ENCODE assay signal across 1 cellular context in genomic region chr1:206909883-206910318, GRCh38.
TF ChIP-seq lines count a peak whose summit lies in the region.

No MANE protein-coding gene starts in this region.

TF ChIP-seq in HEK293, 187 proteins besides CTCF, POLR2A, EP300 and RAD21 (continued from another document):
- TF ChIP-seq, protein P1, sequence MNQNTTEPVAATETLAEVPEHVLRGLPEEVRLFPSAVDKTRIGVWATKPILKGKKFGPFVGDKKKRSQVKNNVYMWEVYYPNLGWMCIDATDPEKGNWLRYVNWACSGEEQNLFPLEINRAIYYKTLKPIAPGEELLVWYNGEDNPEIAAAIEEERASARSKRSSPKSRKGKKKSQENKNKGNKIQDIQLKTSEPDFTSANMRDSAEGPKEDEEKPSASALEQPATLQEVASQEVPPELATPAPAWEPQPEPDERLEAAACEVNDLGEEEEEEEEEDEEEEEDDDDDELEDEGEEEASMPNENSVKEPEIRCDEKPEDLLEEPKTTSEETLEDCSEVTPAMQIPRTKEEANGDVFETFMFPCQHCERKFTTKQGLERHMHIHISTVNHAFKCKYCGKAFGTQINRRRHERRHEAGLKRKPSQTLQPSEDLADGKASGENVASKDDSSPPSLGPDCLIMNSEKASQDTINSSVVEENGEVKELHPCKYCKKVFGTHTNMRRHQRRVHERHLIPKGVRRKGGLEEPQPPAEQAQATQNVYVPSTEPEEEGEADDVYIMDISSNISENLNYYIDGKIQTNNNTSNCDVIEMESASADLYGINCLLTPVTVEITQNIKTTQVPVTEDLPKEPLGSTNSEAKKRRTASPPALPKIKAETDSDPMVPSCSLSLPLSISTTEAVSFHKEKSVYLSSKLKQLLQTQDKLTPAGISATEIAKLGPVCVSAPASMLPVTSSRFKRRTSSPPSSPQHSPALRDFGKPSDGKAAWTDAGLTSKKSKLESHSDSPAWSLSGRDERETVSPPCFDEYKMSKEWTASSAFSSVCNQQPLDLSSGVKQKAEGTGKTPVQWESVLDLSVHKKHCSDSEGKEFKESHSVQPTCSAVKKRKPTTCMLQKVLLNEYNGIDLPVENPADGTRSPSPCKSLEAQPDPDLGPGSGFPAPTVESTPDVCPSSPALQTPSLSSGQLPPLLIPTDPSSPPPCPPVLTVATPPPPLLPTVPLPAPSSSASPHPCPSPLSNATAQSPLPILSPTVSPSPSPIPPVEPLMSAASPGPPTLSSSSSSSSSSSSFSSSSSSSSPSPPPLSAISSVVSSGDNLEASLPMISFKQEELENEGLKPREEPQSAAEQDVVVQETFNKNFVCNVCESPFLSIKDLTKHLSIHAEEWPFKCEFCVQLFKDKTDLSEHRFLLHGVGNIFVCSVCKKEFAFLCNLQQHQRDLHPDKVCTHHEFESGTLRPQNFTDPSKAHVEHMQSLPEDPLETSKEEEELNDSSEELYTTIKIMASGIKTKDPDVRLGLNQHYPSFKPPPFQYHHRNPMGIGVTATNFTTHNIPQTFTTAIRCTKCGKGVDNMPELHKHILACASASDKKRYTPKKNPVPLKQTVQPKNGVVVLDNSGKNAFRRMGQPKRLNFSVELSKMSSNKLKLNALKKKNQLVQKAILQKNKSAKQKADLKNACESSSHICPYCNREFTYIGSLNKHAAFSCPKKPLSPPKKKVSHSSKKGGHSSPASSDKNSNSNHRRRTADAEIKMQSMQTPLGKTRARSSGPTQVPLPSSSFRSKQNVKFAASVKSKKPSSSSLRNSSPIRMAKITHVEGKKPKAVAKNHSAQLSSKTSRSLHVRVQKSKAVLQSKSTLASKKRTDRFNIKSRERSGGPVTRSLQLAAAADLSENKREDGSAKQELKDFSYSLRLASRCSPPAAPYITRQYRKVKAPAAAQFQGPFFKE (tag by site-specific recombination; IDR thresholded peaks at IDR 0.05; ENCODE audit: borderline replicate concordance), result no peak
- TF ChIP-seq ZNF169 (tag by site-specific recombination; IDR thresholded peaks at IDR 0.05) (no peak), ZNF76 (tag by site-specific recombination; IDR thresholded peaks at IDR 0.05; ENCODE audit: borderline replicate concordance, low read depth) (0 out of 2 replicates have a peak, but pooled peaks have one; percentile 49), ZNF529 (tag by site-specific recombination; IDR thresholded peaks at IDR 0.05; ENCODE audit: insufficient replicate concordance) (no peak), ZNF341 (tag by site-specific recombination; IDR thresholded peaks at IDR 0.05; ENCODE audit: low read depth) (no peak), ZNF530 (tag by site-specific recombination; IDR thresholded peaks at IDR 0.05; ENCODE audit: low read depth) (no peak), ZNF677 (tag by site-specific recombination; IDR thresholded peaks at IDR 0.05) (no peak), ZNF830 (tag by site-specific recombination; IDR thresholded peaks at IDR 0.05; ENCODE audit: low read depth) (no peak), ZBTB20 (tag by site-specific recombination; IDR thresholded peaks at IDR 0.05) (peak; percentile 82)
